Comparison of ENCODE assay signal across 11 cellular contexts in the genomic region with DNA sequence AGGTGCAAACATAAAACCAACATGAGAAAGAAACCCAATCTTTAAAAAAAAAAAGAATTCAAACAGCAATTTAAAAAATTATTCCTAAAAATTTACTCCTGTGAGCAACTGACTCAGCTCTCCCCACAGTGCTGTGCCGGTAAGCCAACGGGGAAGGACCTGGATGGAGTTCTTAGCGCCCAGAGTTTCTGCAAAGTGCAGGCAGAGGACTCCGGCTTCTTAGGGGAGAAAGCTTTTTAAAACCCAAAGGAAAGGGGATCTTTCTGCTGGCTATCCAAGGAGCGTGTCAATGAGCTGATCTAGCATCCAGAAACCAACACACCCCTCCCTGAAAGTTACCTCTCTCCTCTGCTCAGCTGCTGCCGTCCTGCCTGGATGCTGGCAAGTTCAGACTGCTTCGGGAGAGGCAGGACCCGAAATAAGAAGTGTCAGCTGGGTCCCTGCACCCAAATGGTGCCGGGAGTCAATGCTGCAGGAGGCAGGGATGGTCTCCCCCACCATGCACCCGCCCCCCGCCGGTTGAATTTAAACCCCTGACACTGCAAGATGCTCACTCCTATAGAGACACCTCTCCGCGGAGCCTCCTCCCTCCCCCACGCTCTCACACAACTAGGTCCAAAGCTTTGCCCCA. TPM values are rescaled to one million over a fixed set of nuclear protein-coding genes. Genes with fewer than 3 reads are reported as not detected.
DNase-seq lines count a peak whose midpoint lies in the region; ATAC-seq, FAIRE-seq and TF ChIP-seq lines count a peak whose summit lies in the region.
"Had no signal": no experiment of that assay in that cellular context is flagged by ENCODE, and none has a peak within 500 bp of the region (broad histone marks: within the 10 kb centered on the region; RNA-seq: fewer than 3 reads in every experiment).

No MANE protein-coding gene starts in this region.

- peaks cover 74% of the 10 kb centered on the region for H3K27me3 ChIP-seq in cardiac muscle cell
- H3K27me3 ChIP-seq in right atrium auricular region: no peaks in the 10 kb centered on the region

- H3K36me3 ChIP-seq in cardiac muscle cell (no peaks in the 10 kb centered on the region), right atrium auricular region (no peaks in the 10 kb centered on the region)

- intact Hi-C loops in activated B cell treated with CpG ODN at 0.5 μM for 24 hours (cut with micrococcal nuclease): no loop called here

- H3K27ac Mint-ChIP-seq in activated B cell treated with CpG ODN at 0.5 μM for 24 hours: no peak overlapping the region
- no peak overlapping the region for H3K27ac Mint-ChIP-seq in stimulated activated naive CD8-positive, alpha-beta T cell treated with anti-CD3 and anti-CD28 coated beads, Interleukin-15, amount 100 ng/mL, for 72 hours
- H3K27ac Mint-ChIP-seq: stimulated activated memory B cell treated with anti-CD40 and anti-IgM and Interleukin-4, amounts not matched to agents 10 μg/mL and 1 μg/mL and 100 μg/mL, for 72 hours had no signal

- H3K4me1 ChIP-seq in cardiac muscle cell (ENCODE audit: low read depth) (peaks cover 12% of the 10 kb centered on the region), right atrium auricular region (peaks cover 0 to 27% of the 10 kb centered on the region in 2 donors)

- H3K36me3 Mint-ChIP-seq in activated B cell treated with CpG ODN at 0.5 μM for 24 hours (ENCODE audit: low read depth): no peaks in the 10 kb centered on the region
- H3K36me3 Mint-ChIP-seq: stimulated activated memory B cell treated with anti-CD40 and anti-IgM and Interleukin-4, amounts not matched to agents 10 μg/mL and 1 μg/mL and 100 μg/mL, for 72 hours had no signal

- peaks cover 73% of the 10 kb centered on the region for H3K27me3 Mint-ChIP-seq in activated B cell treated with CpG ODN at 0.5 μM for 24 hours
- H3K27me3 Mint-ChIP-seq in stimulated activated naive CD8-positive, alpha-beta T cell treated with anti-CD3 and anti-CD28 coated beads, Interleukin-15, amount 100 ng/mL, for 72 hours: peaks cover 90% of the 10 kb centered on the region

- no peak for FAIRE-seq in frontal cortex (lab: Jason Lieb, UNC)

- H3K27ac ChIP-seq in cardiac muscle cell (no peak overlapping the region), right atrium auricular region (no peak overlapping the region)
- H3K27ac ChIP-seq: C4-2B had no signal

- H3K9me3 Mint-ChIP-seq in activated B cell treated with CpG ODN at 0.5 μM for 24 hours: no peaks in the 10 kb centered on the region
- no peaks in the 10 kb centered on the region for H3K9me3 Mint-ChIP-seq in stimulated activated naive CD8-positive, alpha-beta T cell treated with anti-CD3 and anti-CD28 coated beads, Interleukin-15, amount 100 ng/mL, for 72 hours
- H3K9me3 Mint-ChIP-seq: stimulated activated memory B cell treated with anti-CD40 and anti-IgM and Interleukin-4, amounts not matched to agents 10 μg/mL and 1 μg/mL and 100 μg/mL, for 72 hours had no signal

- CTCF ChIA-PET in activated B cell treated with CpG ODN at 0.5 μM for 24 hours (lab: Charles Lee): interaction anchor here (0.7 to 4.8 kb wide), 2 partner anchors 32 to 91 kb away, joined by 3 to 31 read pairs; a partner anchor contains a TSS

- H3K4me3 Mint-ChIP-seq in activated B cell treated with CpG ODN at 0.5 μM for 24 hours: peak overlapping the region; percentile 46
- H3K4me3 Mint-ChIP-seq in stimulated activated naive CD8-positive, alpha-beta T cell treated with anti-CD3 and anti-CD28 coated beads, Interleukin-15, amount 100 ng/mL, for 72 hours: peak overlapping the region; percentile 65 to 70

- H3K4me1 Mint-ChIP-seq in activated B cell treated with CpG ODN at 0.5 μM for 24 hours: peaks cover 19% of the 10 kb centered on the region
- H3K4me1 Mint-ChIP-seq in stimulated activated naive CD8-positive, alpha-beta T cell treated with anti-CD3 and anti-CD28 coated beads, Interleukin-15, amount 100 ng/mL, for 72 hours: peaks cover 62% of the 10 kb centered on the region

- POLR2A ChIA-PET in activated B cell treated with CpG ODN at 0.5 μM for 24 hours (lab: Charles Lee): interaction anchor here (1.1 kb wide), 1 partner anchor 32 kb away, joined by 3 read pairs; a partner anchor contains a TSS

- TF ChIP-seq CTCF in cardiac muscle cell (IDR thresholded peaks at IDR 0.05; ENCODE audit: low read depth, low read length) (no peak), right atrium auricular region (IDR thresholded peaks at IDR 0.05) (no peak), activated B cell treated with CpG ODN at 0.5 μM for 24 hours (IDR thresholded peaks at IDR 0.05) (no peak), fibroblast of villous mesenchyme (IDR thresholded peaks at IDR 0.05; ENCODE audit: insufficient read depth, low read depth, low read length) (no peak)

- DNase-seq in cardiac muscle cell (ENCODE audit: low read depth in 1 of 2, low spot score in 1 of 2) (no peak), right atrium auricular region (ENCODE audit: low spot score) (no peak), activated B cell treated with CpG ODN at 0.5 μM for 24 hours (no peak), fibroblast of villous mesenchyme (ENCODE audit: low read depth) (peak; percentile 38), NCI-H1048 (lab: John Stamatoyannopoulos, UW) (no peak), frontal cortex (ENCODE audit: low spot score in 2 of 2) (no peak)
- no peak for DNase-seq in stimulated activated naive CD8-positive, alpha-beta T cell treated with anti-CD3 and anti-CD28 coated beads, Interleukin-15, amount 100 ng/mL, for 72 hours
- DNase-seq: KG1 had no signal

- H3K4me3 ChIP-seq in cardiac muscle cell (peak overlapping the region; percentile 18), right atrium auricular region (peak overlapping the region in 1 of 2 donors; percentile 34), fibroblast of villous mesenchyme (ENCODE audit: low read depth, low read length) (peak overlapping the region; percentile 73)

- no peak for ATAC-seq in activated B cell treated with CpG ODN at 0.5 μM for 24 hours (ENCODE audit: low read depth)
- ATAC-seq in stimulated activated naive CD8-positive, alpha-beta T cell treated with anti-CD3 and anti-CD28 coated beads, Interleukin-15, amount 100 ng/mL, for 72 hours: no peak
- no peak for ATAC-seq in GM18520 (IDR thresholded peaks at IDR 0.05; ENCODE audit: unreplicated experiment)
- ATAC-seq: stimulated activated memory B cell treated with anti-CD40 and anti-IgM and Interleukin-4, amounts not matched to agents 10 μg/mL and 1 μg/mL and 100 μg/mL, for 72 hours had no signal

- H3K9me3 ChIP-seq in cardiac muscle cell (ENCODE audit: low read depth) (no peaks in the 10 kb centered on the region), right atrium auricular region (no peaks in the 10 kb centered on the region)

RNA-seq across cellular contexts. Expression of a gene that starts 32.2 kb away (rescaled TPM):
- 29.8 and 41.4 TPM in 2 replicates for total RNA-seq in cardiac muscle cell
- 13.7 and 20.1 TPM in 2 replicates for polyA plus RNA-seq in cardiac muscle cell
- 10 to 100 TPM; 35.0 to 41.0 TPM for total RNA-seq in right atrium auricular region
- total RNA-seq in activated B cell treated with CpG ODN at 0.5 μM for 24 hours: 20.3 and 21.9 TPM in 2 replicates
- total RNA-seq in fibroblast of villous mesenchyme: 27.2 and 47.4 TPM in 2 replicates
- total RNA-seq in frontal cortex: 5.3 TPM
